ENCODE assay signal across 1 cellular context in genomic region chrX:108177321-108177990, GRCh38.
TF ChIP-seq lines count a peak whose summit lies in the region.

No MANE protein-coding gene starts in this region.

TF ChIP-seq in WTC11, 78 proteins besides CTCF, POLR2A, EP300 and RAD21 (continued from another document):
- TF ChIP-seq KAT7 (CRISPR knock-in tag; IDR thresholded peaks at IDR 0.05; ENCODE audit: borderline replicate concordance) = no peak
- TF ChIP-seq NFE2L1 (CRISPR knock-in tag; IDR thresholded peaks at IDR 0.05) = no peak
- TF ChIP-seq RORB (CRISPR knock-in tag; IDR thresholded peaks at IDR 0.05) = no peak
- TF ChIP-seq, protein P1, sequence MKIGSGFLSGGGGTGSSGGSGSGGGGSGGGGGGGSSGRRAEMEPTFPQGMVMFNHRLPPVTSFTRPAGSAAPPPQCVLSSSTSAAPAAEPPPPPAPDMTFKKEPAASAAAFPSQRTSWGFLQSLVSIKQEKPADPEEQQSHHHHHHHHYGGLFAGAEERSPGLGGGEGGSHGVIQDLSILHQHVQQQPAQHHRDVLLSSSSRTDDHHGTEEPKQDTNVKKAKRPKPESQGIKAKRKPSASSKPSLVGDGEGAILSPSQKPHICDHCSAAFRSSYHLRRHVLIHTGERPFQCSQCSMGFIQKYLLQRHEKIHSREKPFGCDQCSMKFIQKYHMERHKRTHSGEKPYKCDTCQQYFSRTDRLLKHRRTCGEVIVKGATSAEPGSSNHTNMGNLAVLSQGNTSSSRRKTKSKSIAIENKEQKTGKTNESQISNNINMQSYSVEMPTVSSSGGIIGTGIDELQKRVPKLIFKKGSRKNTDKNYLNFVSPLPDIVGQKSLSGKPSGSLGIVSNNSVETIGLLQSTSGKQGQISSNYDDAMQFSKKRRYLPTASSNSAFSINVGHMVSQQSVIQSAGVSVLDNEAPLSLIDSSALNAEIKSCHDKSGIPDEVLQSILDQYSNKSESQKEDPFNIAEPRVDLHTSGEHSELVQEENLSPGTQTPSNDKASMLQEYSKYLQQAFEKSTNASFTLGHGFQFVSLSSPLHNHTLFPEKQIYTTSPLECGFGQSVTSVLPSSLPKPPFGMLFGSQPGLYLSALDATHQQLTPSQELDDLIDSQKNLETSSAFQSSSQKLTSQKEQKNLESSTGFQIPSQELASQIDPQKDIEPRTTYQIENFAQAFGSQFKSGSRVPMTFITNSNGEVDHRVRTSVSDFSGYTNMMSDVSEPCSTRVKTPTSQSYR (CRISPR knock-in tag; IDR thresholded peaks at IDR 0.05) = no peak
